34 cellular contexts compared by ENCODE assay signal in the genomic region with DNA sequence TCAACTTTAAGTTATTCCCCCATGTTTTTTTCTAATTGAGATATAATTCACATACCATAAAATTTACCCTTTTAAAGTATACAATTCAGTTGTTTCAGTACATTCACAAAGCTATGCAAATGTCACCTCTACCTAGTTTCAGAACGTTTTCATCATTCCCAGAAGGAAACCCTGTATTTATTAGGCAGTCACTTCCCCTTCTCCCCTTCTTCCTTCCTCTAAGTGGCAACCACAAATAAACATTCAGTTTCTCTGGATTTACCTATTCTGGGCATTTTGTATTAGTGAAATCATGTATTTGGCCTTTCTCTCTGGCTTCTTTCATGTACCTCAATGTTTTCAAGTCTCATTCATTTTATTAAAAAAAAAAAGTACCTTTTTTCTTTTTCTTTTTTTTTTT.
"Had no signal": no experiment of that assay in that cellular context is flagged by ENCODE, and none has a peak within 500 bp of the region (broad histone marks: within the 10 kb centered on the region; RNA-seq: fewer than 3 reads in every experiment).

No MANE protein-coding gene starts in this region.

- H3K9me3 Mint-ChIP-seq: activated CD4-positive, alpha-beta memory T cell treated with anti-CD3 and anti-CD28 coated beads, Interleukin-2, amount 10 ng/mL, durations not matched to agents 7 days and 5 days; activated naive CD4-positive, alpha-beta T cell treated with anti-CD3 and anti-CD28 coated beads, Interleukin-2, amount 50 U/mL, for 24 hours; activated T-cell treated with anti-CD3 and anti-CD28 coated beads, Interleukin-2, amount 50 U/mL, for 24 hours; activated T-helper 17 cell treated with anti-CD3 and anti-CD28 coated beads, Interleukin-2, amount 50 U/mL, for 72 hours; endodermal cell; WTC11 had no signal

- H3K4me3 ChIP-seq: adrenal gland, ascending aorta, breast epithelium, cardiac muscle cell, colonic mucosa, dorsolateral prefrontal cortex, heart left ventricle had no signal

- H3K27ac ChIP-seq: adrenal gland, ascending aorta, breast epithelium, cardiac muscle cell, colonic mucosa, dorsolateral prefrontal cortex, heart left ventricle, VCaP had no signal

- H3K36me3 ChIP-seq: breast epithelium, colonic mucosa had no signal

- H3K27me3 Mint-ChIP-seq: activated CD4-positive, alpha-beta memory T cell treated with anti-CD3 and anti-CD28 coated beads, Interleukin-2, amount 10 ng/mL, durations not matched to agents 7 days and 5 days; activated CD4-positive, alpha-beta T cell treated with anti-CD3 and anti-CD28 coated beads, Interleukin-2, amount 10 ng/mL, durations not matched to agents 7 days and 5 days; activated naive CD4-positive, alpha-beta T cell treated with anti-CD3 and anti-CD28 coated beads, Interleukin-2, amount 50 U/mL, for 24 hours; activated naive CD8-positive, alpha-beta T cell treated with anti-CD3 and anti-CD28 coated beads for 36 hours; activated naive CD8-positive, alpha-beta T cell treated with anti-CD3 and anti-CD28 coated beads, Interleukin-2, amount 50 U/mL, for 24 hours; activated T-cell treated with anti-CD3 and anti-CD28 coated beads, Interleukin-2, amount 50 U/mL, for 24 hours; activated T-helper 17 cell treated with anti-CD3 and anti-CD28 coated beads, Interleukin-2, amount 50 U/mL, for 72 hours had no signal

- DNase-seq: activated CD4-positive, alpha-beta memory T cell treated with anti-CD3 and anti-CD28 coated beads, Interleukin-2, amount 10 ng/mL, durations not matched to agents 7 days and 5 days; activated CD4-positive, alpha-beta T cell treated with anti-CD3 and anti-CD28 coated beads for 1 hour; activated CD4-positive, alpha-beta T cell treated with anti-CD3 and anti-CD28 coated beads for 4 hours; activated CD4-positive, alpha-beta T cell treated with anti-CD3 and anti-CD28 coated beads, Interleukin-2, amount 10 ng/mL, durations not matched to agents 7 days and 5 days; activated CD4-positive, alpha-beta T cell treated with anti-CD3 and anti-CD28 coated beads, Interleukin-2, amount 50 U/mL, for 4 hours; activated CD8-positive, alpha-beta memory T cell treated with anti-CD3 and anti-CD28 coated beads, Interleukin-2, amount 50 U/mL, for 48 hours; activated effector memory CD4-positive, alpha-beta T cell treated with anti-CD3 and anti-CD28 coated beads, Interleukin-2, amount 50 U/mL, for 16 hours; activated naive CD4-positive, alpha-beta T cell treated with anti-CD3 and anti-CD28 coated beads for 36 hours; activated naive CD8-positive, alpha-beta T cell treated with anti-CD3 and anti-CD28 coated beads for 36 hours; activated naive CD8-positive, alpha-beta T cell treated with anti-CD3 and anti-CD28 coated beads, Interleukin-2, amount 50 U/mL, for 24 hours; activated T-cell treated with anti-CD3 and anti-CD28 coated beads for 4 hours; activated T-cell treated with anti-CD3 and anti-CD28 coated beads, Interleukin-2, amount 50 U/mL, for 24 hours; adrenal gland; central memory CD4-positive, alpha-beta T cell; cerebellar nuclear complex; colonic mucosa; dorsolateral prefrontal cortex; effector memory CD4-positive, alpha-beta T cell; endodermal cell; foreskin fibroblast; glutamatergic neuron; heart left ventricle; SW 1271; T-helper 1 cell; T-helper 2 cell had no signal

- H3K9me3 ChIP-seq: adrenal gland, ascending aorta, colonic mucosa had no signal

- H3K27me3 ChIP-seq: adrenal gland, ascending aorta, breast epithelium, cardiac muscle cell, colonic mucosa, dorsolateral prefrontal cortex, heart left ventricle had no signal

- ATAC-seq: activated naive CD8-positive, alpha-beta T cell treated with anti-CD3 and anti-CD28 coated beads, Interleukin-2, amount 50 U/mL, for 24 hours; activated T-helper 17 cell treated with anti-CD3 and anti-CD28 coated beads, Interleukin-2, amount 50 U/mL, for 72 hours; esophagus mucosa; heart left ventricle; WTC11 had no signal

- H3K36me3 Mint-ChIP-seq: WTC11 had no signal

- H3K4me1 ChIP-seq: adrenal gland, breast epithelium, colonic mucosa had no signal

- H3K4me1 Mint-ChIP-seq: activated CD4-positive, alpha-beta memory T cell treated with anti-CD3 and anti-CD28 coated beads, Interleukin-2, amount 10 ng/mL, durations not matched to agents 7 days and 5 days; brain; endodermal cell; WTC11 had no signal

- H3K4me3 Mint-ChIP-seq: activated CD4-positive, alpha-beta memory T cell treated with anti-CD3 and anti-CD28 coated beads, Interleukin-2, amount 10 ng/mL, durations not matched to agents 7 days and 5 days; activated CD4-positive, alpha-beta T cell treated with anti-CD3 and anti-CD28 coated beads, Interleukin-2, amount 10 ng/mL, durations not matched to agents 7 days and 5 days; activated naive CD4-positive, alpha-beta T cell treated with anti-CD3 and anti-CD28 coated beads for 36 hours; activated naive CD4-positive, alpha-beta T cell treated with anti-CD3 and anti-CD28 coated beads, Interleukin-2, amount 50 U/mL, for 24 hours; activated naive CD8-positive, alpha-beta T cell treated with anti-CD3 and anti-CD28 coated beads for 36 hours; activated naive CD8-positive, alpha-beta T cell treated with anti-CD3 and anti-CD28 coated beads, Interleukin-2, amount 50 U/mL, for 24 hours; activated T-cell treated with anti-CD3 and anti-CD28 coated beads, Interleukin-2, amount 50 U/mL, for 24 hours; activated T-helper 17 cell treated with anti-CD3 and anti-CD28 coated beads, Interleukin-2, amount 50 U/mL, for 72 hours; brain; endodermal cell; WTC11 had no signal

- H3K27ac Mint-ChIP-seq: activated CD4-positive, alpha-beta memory T cell treated with anti-CD3 and anti-CD28 coated beads, Interleukin-2, amount 10 ng/mL, durations not matched to agents 7 days and 5 days; activated CD4-positive, alpha-beta T cell treated with anti-CD3 and anti-CD28 coated beads, Interleukin-2, amount 10 ng/mL, durations not matched to agents 7 days and 5 days; activated naive CD4-positive, alpha-beta T cell treated with anti-CD3 and anti-CD28 coated beads for 36 hours; activated naive CD4-positive, alpha-beta T cell treated with anti-CD3 and anti-CD28 coated beads, Interleukin-2, amount 50 U/mL, for 24 hours; activated naive CD8-positive, alpha-beta T cell treated with anti-CD3 and anti-CD28 coated beads for 36 hours; activated naive CD8-positive, alpha-beta T cell treated with anti-CD3 and anti-CD28 coated beads, Interleukin-2, amount 50 U/mL, for 24 hours; activated T-cell treated with anti-CD3 and anti-CD28 coated beads, Interleukin-2, amount 50 U/mL, for 24 hours; activated T-helper 17 cell treated with anti-CD3 and anti-CD28 coated beads, Interleukin-2, amount 50 U/mL, for 72 hours; brain; endodermal cell; WTC11 had no signal
